18 cellular contexts compared by ENCODE assay signal in the genomic region with DNA sequence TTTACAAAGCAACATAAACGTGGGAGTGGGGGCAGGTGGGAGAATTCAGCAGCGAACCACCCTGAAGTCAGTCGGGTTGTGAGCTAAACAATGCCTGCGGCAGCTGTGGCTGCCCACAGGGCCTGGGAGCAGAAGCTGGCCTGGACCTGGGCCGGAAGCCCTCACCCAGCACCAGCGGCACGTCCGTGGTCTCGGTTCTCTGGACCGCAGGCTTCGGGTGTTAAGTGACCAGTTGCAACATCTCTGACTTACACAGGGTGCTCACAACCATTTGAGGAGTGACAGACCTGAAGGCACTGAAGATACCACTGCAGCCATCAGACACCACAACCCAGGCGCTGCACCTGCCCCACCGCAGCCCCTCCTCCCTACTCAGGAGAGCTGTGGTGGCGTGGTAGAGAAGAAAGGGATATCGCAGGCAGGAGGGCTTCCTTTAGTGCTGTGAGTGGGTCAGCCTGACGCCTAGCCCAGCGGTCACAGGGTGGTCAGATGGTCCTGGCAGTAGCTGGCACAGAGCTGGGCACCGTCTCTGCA. TPM values are rescaled to one million over a fixed set of nuclear protein-coding genes. Genes with fewer than 3 reads are reported as not detected.
"Had no signal": no experiment of that assay in that cellular context is flagged by ENCODE, and none has a peak within 500 bp of the region (broad histone marks: within the 10 kb centered on the region; RNA-seq: fewer than 3 reads in every experiment).

No MANE protein-coding gene starts in this region.

- H3K4me3 ChIP-seq: gastroesophageal sphincter, psoas muscle, suprapubic skin had no signal

- DNase-seq: activated CD4-positive, alpha-beta memory T cell treated with anti-CD3 and anti-CD28 coated beads, Interleukin-2, amount 10 ng/mL, durations not matched to agents 7 days and 5 days; activated CD4-positive, alpha-beta T cell treated with anti-CD3 and anti-CD28 coated beads for 36 hours; activated gamma-delta T cell; activated T-cell treated with anti-CD3 and anti-CD28 coated beads, Interleukin-2, amount 50 U/mL, for 48 hours; cerebellar nuclear complex; effector memory CD8-positive, alpha-beta T cell; kidney; psoas muscle; stimulated activated CD4-positive, alpha-beta T cell treated with anti-CD3 and anti-CD28 coated beads, Interleukin-2, amount 100 ng/mL, for 48 hours; stimulated activated CD8-positive, alpha-beta memory T cell treated with anti-CD3 and anti-CD28 coated beads, Interleukin-4, amount 100 ng/mL, for 48 hours; stimulated activated naive CD8-positive, alpha-beta T cell treated with anti-CD3 and anti-CD28 coated beads, Interleukin-15, Interleukin-2, amounts not matched to agents 100 U/mL and 50 U/mL, for 24 hours; T-helper 9 cell had no signal

- H3K4me3 Mint-ChIP-seq: activated CD4-positive, alpha-beta memory T cell treated with anti-CD3 and anti-CD28 coated beads, Interleukin-2, amount 10 ng/mL, durations not matched to agents 7 days and 5 days; activated CD4-positive, alpha-beta T cell treated with anti-CD3 and anti-CD28 coated beads for 36 hours; activated naive CD8-positive, alpha-beta T cell; dendritic cell treated with granulocyte-macrophage colony-stimulating factor and Interleukin-4, amounts not matched to agents 40 ng/mL and 50 ng/mL, for 4 days; effector memory CD8-positive, alpha-beta T cell had no signal

- H3K36me3 ChIP-seq: gastroesophageal sphincter, suprapubic skin had no signal

- H3K27ac Mint-ChIP-seq: activated CD4-positive, alpha-beta memory T cell treated with anti-CD3 and anti-CD28 coated beads, Interleukin-2, amount 10 ng/mL, durations not matched to agents 7 days and 5 days; activated CD4-positive, alpha-beta T cell treated with anti-CD3 and anti-CD28 coated beads for 36 hours; activated naive CD8-positive, alpha-beta T cell; dendritic cell treated with granulocyte-macrophage colony-stimulating factor and Interleukin-4, amounts not matched to agents 40 ng/mL and 50 ng/mL, for 4 days had no signal

- H3K4me1 Mint-ChIP-seq: activated CD4-positive, alpha-beta T cell treated with anti-CD3 and anti-CD28 coated beads for 36 hours had no signal

- H3K36me3 Mint-ChIP-seq: activated naive CD8-positive, alpha-beta T cell had no signal

- H3K9me3 ChIP-seq: gastroesophageal sphincter, psoas muscle, suprapubic skin had no signal

- H3K27ac ChIP-seq: epithelial cell of prostate, gastroesophageal sphincter, psoas muscle, suprapubic skin, VCaP had no signal

- H3K9me3 Mint-ChIP-seq: activated CD4-positive, alpha-beta memory T cell treated with anti-CD3 and anti-CD28 coated beads, Interleukin-2, amount 10 ng/mL, durations not matched to agents 7 days and 5 days; dendritic cell treated with granulocyte-macrophage colony-stimulating factor and Interleukin-4, amounts not matched to agents 40 ng/mL and 50 ng/mL, for 4 days; effector memory CD8-positive, alpha-beta T cell had no signal

RNA-seq across cellular contexts. Expression of gene CBFA2T3, which starts 33.8 kb away (rescaled TPM):
- total RNA-seq: activated CD4-positive, alpha-beta memory T cell treated with anti-CD3 and anti-CD28 coated beads, Interleukin-2, amount 10 ng/mL, durations not matched to agents 7 days and 5 days had no signal
